Comparison of ENCODE assay signal across 1 cellular context in the genomic region with DNA sequence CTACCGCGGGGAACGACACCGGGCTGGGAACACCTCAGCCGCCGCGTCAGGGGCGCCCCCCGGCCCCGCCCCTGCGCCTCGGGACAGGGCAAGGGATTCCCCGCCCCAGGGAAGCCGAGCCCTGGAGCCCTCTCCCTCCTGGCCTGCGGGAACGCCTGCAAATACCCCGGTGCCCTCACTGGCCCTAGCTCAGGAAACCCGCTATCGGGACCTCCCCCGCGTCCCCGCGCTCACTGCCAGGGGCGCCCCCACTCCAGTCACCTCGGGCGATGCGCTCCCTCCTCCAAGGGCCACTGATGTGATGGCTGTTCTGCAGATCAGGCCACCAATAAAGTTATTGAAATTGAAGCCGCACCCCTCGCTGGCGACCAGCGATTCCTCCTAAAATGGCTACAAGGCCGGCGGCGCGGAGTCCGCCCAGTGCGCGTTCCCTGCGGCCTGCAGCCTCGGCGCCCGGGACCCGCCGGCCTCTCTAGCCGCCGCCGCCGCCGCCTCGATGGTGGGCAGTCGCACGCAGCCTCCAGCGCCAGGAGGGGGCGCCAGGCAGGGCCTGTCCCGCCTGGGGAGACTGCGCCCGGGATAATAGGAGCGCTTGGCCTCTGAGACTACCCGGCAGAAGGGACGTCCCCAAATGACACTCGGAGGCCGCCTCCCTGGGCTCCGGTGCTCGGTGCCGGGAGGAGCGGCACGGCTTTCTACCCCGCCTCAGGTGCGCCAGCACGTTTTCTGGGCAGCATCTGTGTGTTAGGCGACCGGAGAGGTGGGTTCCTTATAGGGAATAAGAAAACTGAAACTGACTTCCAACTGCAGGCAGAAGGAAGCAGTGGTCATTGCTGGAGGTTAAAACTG.
TF ChIP-seq lines count a peak whose summit lies in the region.

A gene with protein sequence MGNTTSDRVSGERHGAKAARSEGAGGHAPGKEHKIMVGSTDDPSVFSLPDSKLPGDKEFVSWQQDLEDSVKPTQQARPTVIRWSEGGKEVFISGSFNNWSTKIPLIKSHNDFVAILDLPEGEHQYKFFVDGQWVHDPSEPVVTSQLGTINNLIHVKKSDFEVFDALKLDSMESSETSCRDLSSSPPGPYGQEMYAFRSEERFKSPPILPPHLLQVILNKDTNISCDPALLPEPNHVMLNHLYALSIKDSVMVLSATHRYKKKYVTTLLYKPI (minus strand): TSS at position 303 of the 849 bp plus-strand sequence. CDS start 326 bp downstream, outside the sequence.

TF ChIP-seq in WTC11, 78 proteins besides CTCF, POLR2A, EP300 and RAD21 (continued from another document):
- TF ChIP-seq, protein P1, sequence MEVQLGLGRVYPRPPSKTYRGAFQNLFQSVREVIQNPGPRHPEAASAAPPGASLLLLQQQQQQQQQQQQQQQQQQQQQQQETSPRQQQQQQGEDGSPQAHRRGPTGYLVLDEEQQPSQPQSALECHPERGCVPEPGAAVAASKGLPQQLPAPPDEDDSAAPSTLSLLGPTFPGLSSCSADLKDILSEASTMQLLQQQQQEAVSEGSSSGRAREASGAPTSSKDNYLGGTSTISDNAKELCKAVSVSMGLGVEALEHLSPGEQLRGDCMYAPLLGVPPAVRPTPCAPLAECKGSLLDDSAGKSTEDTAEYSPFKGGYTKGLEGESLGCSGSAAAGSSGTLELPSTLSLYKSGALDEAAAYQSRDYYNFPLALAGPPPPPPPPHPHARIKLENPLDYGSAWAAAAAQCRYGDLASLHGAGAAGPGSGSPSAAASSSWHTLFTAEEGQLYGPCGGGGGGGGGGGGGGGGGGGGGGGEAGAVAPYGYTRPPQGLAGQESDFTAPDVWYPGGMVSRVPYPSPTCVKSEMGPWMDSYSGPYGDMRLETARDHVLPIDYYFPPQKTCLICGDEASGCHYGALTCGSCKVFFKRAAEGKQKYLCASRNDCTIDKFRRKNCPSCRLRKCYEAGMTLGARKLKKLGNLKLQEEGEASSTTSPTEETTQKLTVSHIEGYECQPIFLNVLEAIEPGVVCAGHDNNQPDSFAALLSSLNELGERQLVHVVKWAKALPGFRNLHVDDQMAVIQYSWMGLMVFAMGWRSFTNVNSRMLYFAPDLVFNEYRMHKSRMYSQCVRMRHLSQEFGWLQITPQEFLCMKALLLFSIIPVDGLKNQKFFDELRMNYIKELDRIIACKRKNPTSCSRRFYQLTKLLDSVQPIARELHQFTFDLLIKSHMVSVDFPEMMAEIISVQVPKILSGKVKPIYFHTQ (CRISPR knock-in tag; IDR thresholded peaks at IDR 0.05) = no peak
- peak; percentile 72 for TF ChIP-seq ZNF263 (CRISPR knock-in tag; IDR thresholded peaks at IDR 0.05; ENCODE audit: low read depth)
- no peak for TF ChIP-seq FOXJ3 (CRISPR knock-in tag; IDR thresholded peaks at IDR 0.05; ENCODE audit: borderline replicate concordance)
- no peak for TF ChIP-seq ZNF396 (CRISPR knock-in tag; IDR thresholded peaks at IDR 0.05; ENCODE audit: borderline replicate concordance)
- no peak for TF ChIP-seq ZNF232 (CRISPR knock-in tag; IDR thresholded peaks at IDR 0.05)
- TF ChIP-seq JUN (CRISPR knock-in tag; IDR thresholded peaks at IDR 0.05) = no peak
- no peak for TF ChIP-seq TCF7 (CRISPR knock-in tag; IDR thresholded peaks at IDR 0.05; ENCODE audit: low read depth)
- peak; percentile 65; the same call in 1 of the 2 replicates for TF ChIP-seq GABPB1 (CRISPR knock-in tag; IDR thresholded peaks at IDR 0.05)
- TF ChIP-seq NFYB (CRISPR knock-in tag; conservative IDR thresholded peaks at IDR 0.05; ENCODE audit: low read depth) = no peak
- TF ChIP-seq FOXP1 (CRISPR knock-in tag; IDR thresholded peaks at IDR 0.05; ENCODE audit: borderline replicate concordance) = peak; percentile 31; the same call in 1 of the 2 replicates
- TF ChIP-seq ZNF416 (CRISPR knock-in tag; IDR thresholded peaks at IDR 0.05) = no peak
- no peak; the same call in 1 of the 2 replicates for TF ChIP-seq RELA (CRISPR knock-in tag; IDR thresholded peaks at IDR 0.05; ENCODE audit: borderline replicate concordance)
- TF ChIP-seq, protein P2, sequence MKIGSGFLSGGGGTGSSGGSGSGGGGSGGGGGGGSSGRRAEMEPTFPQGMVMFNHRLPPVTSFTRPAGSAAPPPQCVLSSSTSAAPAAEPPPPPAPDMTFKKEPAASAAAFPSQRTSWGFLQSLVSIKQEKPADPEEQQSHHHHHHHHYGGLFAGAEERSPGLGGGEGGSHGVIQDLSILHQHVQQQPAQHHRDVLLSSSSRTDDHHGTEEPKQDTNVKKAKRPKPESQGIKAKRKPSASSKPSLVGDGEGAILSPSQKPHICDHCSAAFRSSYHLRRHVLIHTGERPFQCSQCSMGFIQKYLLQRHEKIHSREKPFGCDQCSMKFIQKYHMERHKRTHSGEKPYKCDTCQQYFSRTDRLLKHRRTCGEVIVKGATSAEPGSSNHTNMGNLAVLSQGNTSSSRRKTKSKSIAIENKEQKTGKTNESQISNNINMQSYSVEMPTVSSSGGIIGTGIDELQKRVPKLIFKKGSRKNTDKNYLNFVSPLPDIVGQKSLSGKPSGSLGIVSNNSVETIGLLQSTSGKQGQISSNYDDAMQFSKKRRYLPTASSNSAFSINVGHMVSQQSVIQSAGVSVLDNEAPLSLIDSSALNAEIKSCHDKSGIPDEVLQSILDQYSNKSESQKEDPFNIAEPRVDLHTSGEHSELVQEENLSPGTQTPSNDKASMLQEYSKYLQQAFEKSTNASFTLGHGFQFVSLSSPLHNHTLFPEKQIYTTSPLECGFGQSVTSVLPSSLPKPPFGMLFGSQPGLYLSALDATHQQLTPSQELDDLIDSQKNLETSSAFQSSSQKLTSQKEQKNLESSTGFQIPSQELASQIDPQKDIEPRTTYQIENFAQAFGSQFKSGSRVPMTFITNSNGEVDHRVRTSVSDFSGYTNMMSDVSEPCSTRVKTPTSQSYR (CRISPR knock-in tag; IDR thresholded peaks at IDR 0.05) = no peak
- TF ChIP-seq, protein P3, sequence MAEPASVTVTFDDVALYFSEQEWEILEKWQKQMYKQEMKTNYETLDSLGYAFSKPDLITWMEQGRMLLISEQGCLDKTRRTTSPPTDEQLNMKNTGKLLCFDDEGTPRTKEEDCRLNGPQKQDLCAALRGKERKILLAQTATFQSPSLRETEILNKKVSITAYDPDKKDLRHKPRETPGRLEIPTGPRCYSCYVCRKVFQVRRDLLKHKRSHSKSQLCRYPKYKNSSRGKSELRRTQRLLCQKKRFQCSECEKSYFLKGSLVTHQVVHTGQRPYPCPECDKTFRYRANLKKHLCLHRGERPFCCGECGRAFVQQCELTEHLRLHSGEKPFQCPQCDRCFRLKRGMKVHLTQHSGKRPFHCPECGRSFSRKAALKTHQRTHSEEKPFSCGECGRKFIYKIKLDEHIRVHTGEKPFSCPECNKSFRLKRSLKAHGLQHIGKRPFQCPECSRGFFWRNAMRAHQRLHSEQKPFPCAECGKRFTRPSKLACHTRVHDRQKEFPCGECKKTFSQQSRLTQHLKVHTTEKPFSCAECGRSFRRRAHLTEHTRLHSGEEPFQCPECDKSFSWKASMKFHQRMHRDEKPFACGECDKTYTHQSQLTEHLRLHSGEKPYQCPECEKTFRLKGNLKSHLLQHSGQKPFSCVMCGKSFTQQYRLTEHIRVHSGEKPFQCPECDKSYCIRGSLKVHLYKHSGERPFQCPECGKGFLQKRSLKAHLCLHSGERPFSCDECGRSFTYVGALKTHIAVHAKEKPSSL (CRISPR knock-in tag; conservative IDR thresholded peaks at IDR 0.05) = no peak
- no peak for TF ChIP-seq TEAD4 (CRISPR knock-in tag; IDR thresholded peaks at IDR 0.05)
- no peak for TF ChIP-seq ZNF671 (CRISPR knock-in tag; IDR thresholded peaks at IDR 0.05)
- no peak for TF ChIP-seq CREB1 (CRISPR knock-in tag; IDR thresholded peaks at IDR 0.05)
- TF ChIP-seq ELF4 (CRISPR knock-in tag; IDR thresholded peaks at IDR 0.05; ENCODE audit: low read depth) = no peak; the same call in 1 of the 2 replicates
- TF ChIP-seq ESRRA (CRISPR knock-in tag; IDR thresholded peaks at IDR 0.05; ENCODE audit: borderline replicate concordance) = peak; percentile 39; the same call in 1 of the 2 replicates
- no peak for TF ChIP-seq PRRX2 (CRISPR knock-in tag; IDR thresholded peaks at IDR 0.05)
- no peak for TF ChIP-seq ZNF138 (CRISPR knock-in tag; conservative IDR thresholded peaks at IDR 0.05)
